Comparison of ENCODE assay signal across 9 cellular contexts in the genomic region with DNA sequence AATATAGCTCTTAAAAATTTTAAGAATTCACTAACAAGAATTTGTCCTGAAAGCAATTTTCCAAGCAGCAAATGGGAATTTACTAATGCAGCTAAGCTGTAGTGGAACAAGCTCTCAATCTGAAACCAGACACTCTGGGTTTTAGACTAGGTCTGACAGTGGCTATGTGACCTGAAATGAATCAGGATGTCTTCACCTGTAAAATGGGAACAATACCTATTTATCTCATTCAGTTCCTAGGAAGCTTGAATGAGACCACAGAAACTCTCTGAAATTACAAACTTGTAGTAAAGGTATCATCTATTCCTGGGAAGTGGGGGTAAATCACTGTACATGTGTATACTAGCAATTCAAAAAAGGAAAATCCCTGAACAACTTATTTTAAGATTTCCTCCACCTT. TPM values are rescaled to one million over a fixed set of nuclear protein-coding genes. Genes with fewer than 3 reads are reported as not detected.
DNase-seq lines count a peak whose midpoint lies in the region; TF ChIP-seq lines count a peak whose summit lies in the region.
"Had no signal": no experiment of that assay in that cellular context is flagged by ENCODE, and none has a peak within 500 bp of the region (broad histone marks: within the 10 kb centered on the region; RNA-seq: fewer than 3 reads in every experiment).

No MANE protein-coding gene starts in this region.

- peaks cover 0 to 14% (median 0%) of the 10 kb centered on the region in 4 donors for H3K4me1 ChIP-seq in Peyer's patch
- peaks cover 26 to 49% (median 38%) of the 10 kb centered on the region in 4 donors for H3K4me1 ChIP-seq in esophagus muscularis mucosa

- H3K4me3 Mint-ChIP-seq in progenitor cell of endocrine pancreas (ENCODE audit: low read depth): peak overlapping the region; percentile 93

- peak overlapping the region; percentile 98 for H3K27ac Mint-ChIP-seq in progenitor cell of endocrine pancreas

- peaks cover 7% of the 10 kb centered on the region for H3K4me1 Mint-ChIP-seq in progenitor cell of endocrine pancreas (ENCODE audit: low read depth)

- H3K4me3 ChIP-seq in GM06990 (replicated peaks; ENCODE audit: low read depth, low read length): peak overlapping the region; percentile 80
- peak overlapping the region in 3 of 4 donors; percentile 73 to 93 (median 86) for H3K4me3 ChIP-seq in Peyer's patch
- H3K4me3 ChIP-seq in esophagus muscularis mucosa: peak overlapping the region; percentile 83 to 99 (median 92)

- TF ChIP-seq POLR2A in Peyer's patch (IDR thresholded peaks at IDR 0.05): no peak
- TF ChIP-seq POLR2A in esophagus muscularis mucosa (IDR thresholded peaks at IDR 0.05; ENCODE audit: low read depth): no peak

- H3K36me3 Mint-ChIP-seq in progenitor cell of endocrine pancreas (ENCODE audit: insufficient read depth): peaks cover 14% of the 10 kb centered on the region

- H3K9me3 Mint-ChIP-seq in progenitor cell of endocrine pancreas (ENCODE audit: low read depth): no peaks in the 10 kb centered on the region

- H3K36me3 ChIP-seq in GM06990 (ENCODE audit: control insufficient read depth, insufficient read depth, low read length): peaks cover 6% of the 10 kb centered on the region
- peaks cover 0 to 32% (median 0%) of the 10 kb centered on the region in 3 donors for H3K36me3 ChIP-seq in Peyer's patch
- H3K36me3 ChIP-seq in esophagus muscularis mucosa: peaks cover 13 to 35% (median 31%) of the 10 kb centered on the region in 4 donors

- intact Hi-C loops in esophagus muscularis mucosa (cut with DNase I): loop anchor here (5.0 to 10.0 kb wide), 2 partner anchors 46 to 199 kb away; a partner anchor contains a TSS

- DNase-seq in GM06990 (ENCODE audit: extremely low read depth, insufficient read length): no peak
- no peak for DNase-seq in Peyer's patch
- no peak for DNase-seq in esophagus muscularis mucosa (ENCODE audit: extremely low spot score)
- DNase-seq in progenitor cell of endocrine pancreas (ENCODE audit: low spot score, unreplicated experiment): no peak
- no peak for DNase-seq in activated effector memory CD4-positive, alpha-beta T cell treated with Interleukin-2 at 50 U/mL for 16 hours
- DNase-seq in NAMALWA (ENCODE audit: low spot score): no peak
- no peak for DNase-seq in NCI-H1436 treated with DMSO at 0.1 percent for 48 hours (lab: John Stamatoyannopoulos, UW)
- no peak for DNase-seq in T-helper 9 cell
- DNase-seq: NCI-H226 had no signal

- TF ChIP-seq CTCF in GM06990 (IDR thresholded peaks at IDR 0.05; ENCODE audit: insufficient read depth, low read length, poor library complexity, severe bottlenecking) (no peak), Peyer's patch (IDR thresholded peaks at IDR 0.05) (no peak), esophagus muscularis mucosa (IDR thresholded peaks at IDR 0.05) (no peak), progenitor cell of endocrine pancreas (IDR thresholded peaks at IDR 0.05; ENCODE audit: unreplicated experiment) (no peak)

- H3K9me3 ChIP-seq in Peyer's patch (no peaks in the 10 kb centered on the region), esophagus muscularis mucosa (no peaks in the 10 kb centered on the region)

- H3K27ac ChIP-seq in Peyer's patch (peak overlapping the region in 3 of 4 donors; percentile 77 to 85 (median 82)), esophagus muscularis mucosa (replicated peaks in 1 of 4) (peak overlapping the region in 2 of 4 donors; percentile 84 to 88)

- H3K27me3 Mint-ChIP-seq in progenitor cell of endocrine pancreas: no peaks in the 10 kb centered on the region

- no peak for TF ChIP-seq EP300 in esophagus muscularis mucosa (IDR thresholded peaks at IDR 0.05)

- H3K27me3 ChIP-seq in GM06990 (replicated peaks; ENCODE audit: control insufficient read depth, insufficient read depth, low read length) (no peaks in the 10 kb centered on the region), Peyer's patch (no peaks in the 10 kb centered on the region), esophagus muscularis mucosa (no peaks in the 10 kb centered on the region)

RNA-seq across cellular contexts. Expression of a gene that starts 1.2 kb away (rescaled TPM):
- total RNA-seq in Peyer's patch: 10 to 100 TPM; 14.7 to 52.0 (median 20.8) TPM
- 10 to 100 TPM; 10.1 to 15.9 (median 10.3) TPM for total RNA-seq in esophagus muscularis mucosa
- 32.8 and 34.1 TPM in 2 replicates for total RNA-seq in progenitor cell of endocrine pancreas

RNA-seq across cellular contexts. Expression of a gene that starts 4.1 kb away (rescaled TPM):
- total RNA-seq in Peyer's patch (10 to 100 TPM; 40.8 to 81.7 (median 63.3) TPM), esophagus muscularis mucosa (100 to 1,000 TPM; 108 to 129 (median 116) TPM), progenitor cell of endocrine pancreas (93.5 and 101 TPM in 2 replicates)

RNA-seq across cellular contexts. Expression of a gene that starts 46.1 kb away (rescaled TPM):
- total RNA-seq in Peyer's patch (10 to 100 TPM; 35.5 to 48.2 (median 37.7) TPM), esophagus muscularis mucosa (10 to 100 TPM; 48.9 to 59.6 (median 50.6) TPM), progenitor cell of endocrine pancreas (78.1 and 81.1 TPM in 2 replicates)
